8 cellular contexts compared by ENCODE assay signal in the genomic region with DNA sequence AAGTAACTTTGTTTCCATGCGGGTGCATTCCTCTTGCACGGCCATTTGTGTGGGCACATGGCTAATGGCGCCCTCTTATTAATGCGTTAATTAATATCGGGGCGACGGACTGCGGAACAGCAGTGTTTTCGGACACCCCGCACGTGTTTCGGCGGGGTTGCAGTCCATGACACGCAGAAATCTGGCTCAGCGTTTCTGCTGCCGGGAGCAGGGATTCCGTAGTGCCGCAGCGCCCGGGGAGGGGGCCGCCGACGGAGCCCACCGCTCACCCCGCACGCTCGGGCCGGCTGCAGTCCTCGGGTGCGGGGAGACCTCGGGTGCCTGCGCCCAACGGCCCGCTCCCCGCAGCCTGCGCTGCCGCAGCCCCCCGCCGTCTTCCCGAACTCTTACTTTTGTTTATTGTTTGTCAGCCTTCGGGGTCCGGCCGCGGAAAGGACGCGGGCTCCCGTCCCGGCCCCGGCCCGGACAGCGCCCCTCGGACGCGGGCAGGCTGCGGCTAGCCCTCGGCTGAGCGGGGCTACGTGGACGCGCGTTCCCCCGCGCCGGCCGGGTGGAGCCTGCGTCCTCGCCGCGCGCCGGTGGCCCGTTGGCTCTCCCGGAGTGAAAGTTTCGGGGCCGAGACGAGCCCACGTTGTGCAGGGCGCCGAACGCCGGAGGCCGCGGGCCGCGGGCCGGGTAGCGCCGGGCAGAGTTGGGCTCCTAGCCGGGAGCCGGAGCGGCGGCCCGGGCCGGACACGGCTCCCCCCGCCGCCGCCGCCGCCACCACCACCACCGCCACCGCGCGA. TPM values are rescaled to one million over a fixed set of nuclear protein-coding genes. Genes with fewer than 3 reads are reported as not detected.
A peak's percentile ranks its signal among the peaks of the same experiment; 100 is the strongest.
DNase-seq lines count a peak whose midpoint lies in the region; ATAC-seq, FAIRE-seq and TF ChIP-seq lines count a peak whose summit lies in the region.

No MANE protein-coding gene starts in this region.

- H3F3A ChIP-seq in neural progenitor cell (ENCODE audit: low read depth): peaks cover 47% of the 10 kb centered on the region

- H3K9me3 Mint-ChIP-seq in neural progenitor cell: peaks cover 3% of the 10 kb centered on the region

- H3K36me3 ChIP-seq in BLaER1 (no peaks in the 10 kb centered on the region), neural progenitor cell (no peaks in the 10 kb centered on the region)

- H3K4me2 ChIP-seq in BLaER1: peak overlapping the region; percentile 67
- H3K4me2 ChIP-seq in neural progenitor cell: peak overlapping the region; percentile 96

- peak overlapping the region; percentile 96 for H3K4me3 Mint-ChIP-seq in neural progenitor cell

- no peak for TF ChIP-seq RAD21 in Ishikawa (IDR thresholded peaks at IDR 0.05; ENCODE audit: low read depth)

- H3K4me1 ChIP-seq in BLaER1 (peaks cover 14% of the 10 kb centered on the region), neural progenitor cell (peaks cover 12% of the 10 kb centered on the region)

- TF ChIP-seq EP300 in Ishikawa (IDR thresholded peaks at IDR 0.05; ENCODE audit: borderline replicate concordance): no peak

- peak; percentile 7 for DNase-seq in activated effector memory CD4-positive, alpha-beta T cell treated with Interleukin-2 at 50 U/mL for 16 hours
- DNase-seq in frontal cortex (ENCODE audit: low spot score in 2 of 2) (peak; percentile 40 to 62), neural progenitor cell (ENCODE audit: low spot score) (peak; percentile 66)

- H3K4me1 Mint-ChIP-seq in neural progenitor cell: peaks cover 40% of the 10 kb centered on the region

- H3K36me3 Mint-ChIP-seq in neural progenitor cell: peaks cover 11% of the 10 kb centered on the region

- H3K27me3 ChIP-seq in BLaER1: peaks cover 91% of the 10 kb centered on the region
- H3K27me3 ChIP-seq in neural progenitor cell: peaks cover 87% of the 10 kb centered on the region

- H3K27me3 Mint-ChIP-seq in neural progenitor cell (ENCODE audit: insufficient read depth, low read depth): peaks cover 37% of the 10 kb centered on the region

- no peak overlapping the region for H3K27ac Mint-ChIP-seq in neural progenitor cell

- H3K9me3 ChIP-seq in BLaER1: no peaks in the 10 kb centered on the region
- H3K9me3 ChIP-seq in neural progenitor cell (ENCODE audit: low read depth): no peaks in the 10 kb centered on the region

- H3K27ac ChIP-seq in BLaER1 (no peak overlapping the region), neural progenitor cell (no peak overlapping the region)

- H2AFZ ChIP-seq in neural progenitor cell (replicated peaks): peak overlapping the region; percentile 77

- no peak overlapping the region for H3K9ac ChIP-seq in BLaER1
- H3K9ac ChIP-seq in neural progenitor cell: no peak overlapping the region

- TF ChIP-seq CTCF in neural progenitor cell (IDR thresholded peaks at IDR 0.05): no peak

- ATAC-seq in GM21528 (IDR thresholded peaks at IDR 0.05; ENCODE audit: low FRiP score, unreplicated experiment): no peak
- no peak for ATAC-seq in HG02938 (IDR thresholded peaks at IDR 0.05; ENCODE audit: unreplicated experiment)
- no peak for ATAC-seq in GM18520 (IDR thresholded peaks at IDR 0.05; ENCODE audit: unreplicated experiment)

- no peaks in the 10 kb centered on the region for H3K79me2 ChIP-seq in neural progenitor cell (ENCODE audit: low read depth)

- H3K4me3 ChIP-seq in BLaER1: peak overlapping the region; percentile 52
- peak overlapping the region; percentile 64 for H3K4me3 ChIP-seq in neural progenitor cell

- H4K20me1 ChIP-seq in BLaER1 (peaks cover 65% of the 10 kb centered on the region), neural progenitor cell (ENCODE audit: low read depth) (peaks cover 45% of the 10 kb centered on the region)

- no peak for FAIRE-seq in frontal cortex (lab: Jason Lieb, UNC)

TF ChIP-seq in Ishikawa, 13 proteins besides CTCF, POLR2A, EP300 and RAD21:
- TF ChIP-seq TEAD4 (IDR thresholded peaks at IDR 0.05): no peak
- TF ChIP-seq, protein P1, sequence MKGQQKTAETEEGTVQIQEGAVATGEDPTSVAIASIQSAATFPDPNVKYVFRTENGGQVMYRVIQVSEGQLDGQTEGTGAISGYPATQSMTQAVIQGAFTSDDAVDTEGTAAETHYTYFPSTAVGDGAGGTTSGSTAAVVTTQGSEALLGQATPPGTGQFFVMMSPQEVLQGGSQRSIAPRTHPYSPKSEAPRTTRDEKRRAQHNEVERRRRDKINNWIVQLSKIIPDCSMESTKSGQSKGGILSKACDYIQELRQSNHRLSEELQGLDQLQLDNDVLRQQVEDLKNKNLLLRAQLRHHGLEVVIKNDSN (IDR thresholded peaks at IDR 0.05): no peak
- TF ChIP-seq CREB1 (IDR thresholded peaks at IDR 0.05; ENCODE audit: low read depth): no peak
- peak; percentile 56; the same call in 1 of the 2 replicates for TF ChIP-seq YY1 (IDR thresholded peaks at IDR 0.05; ENCODE audit: low read depth)
- TF ChIP-seq MAX (IDR thresholded peaks at IDR 0.05): peak; percentile 25; the same call in 1 of the 2 replicates
- TF ChIP-seq CEBPB (IDR thresholded peaks at IDR 0.05): no peak
- no peak for TF ChIP-seq FOXM1 (IDR thresholded peaks at IDR 0.05; ENCODE audit: borderline replicate concordance, low read depth)

RNA-seq across cellular contexts. Expression of gene NFIA, which starts 0.8 kb away (rescaled TPM):
- total RNA-seq in frontal cortex: 35.5 TPM
- 1.7 and 5.3 TPM in 2 replicates for total RNA-seq in neural progenitor cell (ENCODE audit: low replicate concordance)

Comparison
In these comparisons a context has a peak if more than half of its experiments do, and no peak if none do; other contexts are left out.
1. DNase-seq: peak in every context shown above with its lines; median percentile 66 in neural progenitor cell; 51 in frontal cortex; 7 in activated effector memory CD4-positive, alpha-beta T cell treated with Interleukin-2 at 50 U/mL for 16 hours.